14 cellular contexts compared by ENCODE assay signal in genomic region chr12:88448337-88448944, GRCh38.
A peak's percentile ranks its signal among the peaks of the same experiment; 100 is the strongest.
DNase-seq lines count a peak whose midpoint lies in the region; ATAC-seq and TF ChIP-seq lines count a peak whose summit lies in the region.
"Had no signal": no experiment of that assay in that cellular context is flagged by ENCODE, and none has a peak within 500 bp of the region (broad histone marks: within the 10 kb centered on the region; RNA-seq: fewer than 3 reads in every experiment).

No MANE protein-coding gene starts in this region.

- no peak for TF ChIP-seq CTCF in astrocyte of the spinal cord (IDR thresholded peaks at IDR 0.05; ENCODE audit: low read depth, low read length)

- H3K9me3 ChIP-seq in aorta (ENCODE audit: control insufficient read depth, low read length) = no peaks in the 10 kb centered on the region
- H3K9me3 ChIP-seq: MG63, sigmoid colon, thoracic aorta had no signal

- no peak for ATAC-seq in GM18867 (IDR thresholded peaks at IDR 0.05; ENCODE audit: unreplicated experiment)
- no peak for ATAC-seq in aorta (ENCODE audit: low FRiP score)
- no peak for ATAC-seq in left ventricle myocardium superior
- no peak for ATAC-seq in HG03342 (IDR thresholded peaks at IDR 0.05; ENCODE audit: unreplicated experiment)

- no peak overlapping the region for H3K27ac ChIP-seq in aorta (ENCODE audit: low read depth in 1 of 2, low read length in 2 of 2)
- H3K27ac ChIP-seq: coronary artery, sigmoid colon, thoracic aorta had no signal

- WGBS in aorta, 2 donors = 87 to 89% methylated on average over 5 of the region's 5 CpGs

- intact Hi-C loops in aorta (cut with DNase I) = no loop called here
- intact Hi-C loops in left ventricle myocardium superior (cut with micrococcal nuclease) = no loop called here

- H3K4me3 ChIP-seq in astrocyte of the spinal cord (ENCODE audit: low read depth, low read length) (no peak overlapping the region), aorta (ENCODE audit: low read length in 2 of 2) (no peak overlapping the region)
- H3K4me3 ChIP-seq: coronary artery, MG63, sigmoid colon, thoracic aorta had no signal

- no peaks in the 10 kb centered on the region for H3K36me3 ChIP-seq in aorta (ENCODE audit: control insufficient read depth in 1 of 2, insufficient read depth in 2 of 2, low read length in 1 of 2)
- H3K36me3 ChIP-seq: MG63, sigmoid colon, thoracic aorta had no signal

- DNase-seq in NCI-H128 (lab: John Stamatoyannopoulos, UW; ENCODE audit: unreplicated experiment) (peak; percentile 86), NCI-H2171 (lab: John Stamatoyannopoulos, UW) (peak; percentile 2), astrocyte of the spinal cord (ENCODE audit: low read depth, low spot score) (peak; percentile 23), aorta (no peak), left ventricle myocardium superior (no peak)
- DNase-seq: activated effector memory CD4-positive, alpha-beta T cell treated with anti-CD3 and anti-CD28 coated beads, Interleukin-2, amount 50 U/mL, for 16 hours; MG63; NK-92 treated with Interleukin-12 subunit alpha and Interleukin-12 subunit beta, amount 100 ng/mL, for 24 hours; sigmoid colon; T-helper 1 cell had no signal

- no peaks in the 10 kb centered on the region for H3K27me3 ChIP-seq in aorta (ENCODE audit: control insufficient read depth in 1 of 2, insufficient read depth in 2 of 2, low read length in 1 of 2)
- H3K27me3 ChIP-seq: MG63, sigmoid colon had no signal

- H3K4me1 ChIP-seq in aorta (ENCODE audit: control insufficient read depth in 1 of 2, insufficient read depth in 2 of 2, low read length in 2 of 2) = no peaks in the 10 kb centered on the region

- in situ Hi-C loops in astrocyte of the spinal cord (cut with HindIII; ENCODE audit: low sequenced_read_pairs) = no loop called here

Comparison
In these comparisons a context has a peak if more than half of its experiments do, and no peak if none do; other contexts are left out.
1. DNase-seq: peak in NCI-H128 (single experiment), NCI-H2171 (single experiment) and astrocyte of the spinal cord (single experiment); none in aorta (0 of 2) and left ventricle myocardium superior (single experiment).